ENCODE assay signal across 9 cellular contexts in genomic region chr11:8262552-8263108, GRCh38. TPM values are rescaled to one million over a fixed set of nuclear protein-coding genes. Genes with fewer than 3 reads are reported as not detected.
DNase-seq lines count a peak whose midpoint lies in the region; ATAC-seq and TF ChIP-seq lines count a peak whose summit lies in the region.
"Had no signal": no experiment of that assay in that cellular context is flagged by ENCODE, and none has a peak within 500 bp of the region (broad histone marks: within the 10 kb centered on the region; RNA-seq: fewer than 3 reads in every experiment).

No MANE protein-coding gene starts in this region.

- H3K36me3 ChIP-seq in psoas muscle (ENCODE audit: insufficient read depth in 1 of 2, low read depth in 1 of 2), result no peaks in the 10 kb centered on the region

- POLR2A ChIA-PET in activated naive CD8-positive, alpha-beta T cell treated with anti-CD3 and anti-CD28 coated beads, Interleukin-2, amount 10 ng/mL, durations not matched to agents 7 days and 5 days (lab: Charles Lee), result interaction anchor here (0.6 kb wide), 1 partner anchor 27 kb away, joined by 4 read pairs; no protein-coding TSS in a partner anchor

- H3K27me3 ChIP-seq in psoas muscle (ENCODE audit: insufficient read depth in 3 of 3, low read length in 2 of 3), result peaks cover 0 to 27% (median 6%) of the 10 kb centered on the region in 3 donors

- H3K4me3 Mint-ChIP-seq in activated naive CD8-positive, alpha-beta T cell treated with anti-CD3 and anti-CD28 coated beads, Interleukin-2, amount 10 ng/mL, durations not matched to agents 7 days and 5 days, result peak overlapping the region; percentile 40

- no peaks in the 10 kb centered on the region for H3K36me3 Mint-ChIP-seq in activated naive CD8-positive, alpha-beta T cell treated with anti-CD3 and anti-CD28 coated beads, Interleukin-2, amount 10 ng/mL, durations not matched to agents 7 days and 5 days

- intact Hi-C loops in left ventricle myocardium superior (cut with micrococcal nuclease), result no loop called here
- intact Hi-C loops in psoas muscle (cut with DNase I), result loop anchor here (1.0 to 2.0 kb wide), 2 partner anchors 34 to 38 kb away; no protein-coding TSS in a partner anchor

- no peaks in the 10 kb centered on the region for H3K9me3 Mint-ChIP-seq in activated naive CD8-positive, alpha-beta T cell treated with anti-CD3 and anti-CD28 coated beads, Interleukin-2, amount 10 ng/mL, durations not matched to agents 7 days and 5 days

- peak; percentile 2 for TF ChIP-seq CTCF in psoas muscle (IDR thresholded peaks at IDR 0.05)

- H3K4me1 ChIP-seq in psoas muscle, result peaks cover 17% of the 10 kb centered on the region
- H3K4me1 ChIP-seq: Caco-2 had no signal

- ATAC-seq in activated naive CD8-positive, alpha-beta T cell treated with anti-CD3 and anti-CD28 coated beads, Interleukin-2, amount 10 ng/mL, durations not matched to agents 7 days and 5 days (ENCODE audit: low read depth), result peak; percentile 38
- ATAC-seq in left ventricle myocardium superior, result peak; percentile 46
- ATAC-seq in psoas muscle, result peak; percentile 47 to 70 (median 60)
- no peak for ATAC-seq in GM21423 (IDR thresholded peaks at IDR 0.05; ENCODE audit: unreplicated experiment)
- no peak for ATAC-seq in GM21447 (IDR thresholded peaks at IDR 0.05; ENCODE audit: unreplicated experiment)

- DNase-seq in NCI-H524 (lab: John Stamatoyannopoulos, UW) (peak; percentile 29 to 34), NCI-H524 treated with DMSO at 0.1 percent for 48 hours (lab: John Stamatoyannopoulos, UW) (no peak), NCI-H1105 (lab: John Stamatoyannopoulos, UW) (peak; percentile 62), left ventricle myocardium superior (peak; percentile 72), psoas muscle (peak; percentile 66 to 76)
- peak; percentile 53 for DNase-seq in activated naive CD8-positive, alpha-beta T cell treated with anti-CD3 and anti-CD28 coated beads, Interleukin-2, amount 10 ng/mL, durations not matched to agents 7 days and 5 days

- peaks cover 78% of the 10 kb centered on the region for H3K27me3 Mint-ChIP-seq in activated naive CD8-positive, alpha-beta T cell treated with anti-CD3 and anti-CD28 coated beads, Interleukin-2, amount 10 ng/mL, durations not matched to agents 7 days and 5 days

- no peaks in the 10 kb centered on the region for H3K9me3 ChIP-seq in psoas muscle
- H3K9me3 ChIP-seq: Caco-2 had no signal

- H3K4me3 ChIP-seq in psoas muscle, result peak overlapping the region; percentile 74

- no peak overlapping the region for H3K27ac Mint-ChIP-seq in activated naive CD8-positive, alpha-beta T cell treated with anti-CD3 and anti-CD28 coated beads, Interleukin-2, amount 10 ng/mL, durations not matched to agents 7 days and 5 days

- H3K4me1 Mint-ChIP-seq in activated naive CD8-positive, alpha-beta T cell treated with anti-CD3 and anti-CD28 coated beads, Interleukin-2, amount 10 ng/mL, durations not matched to agents 7 days and 5 days, result peaks cover 6% of the 10 kb centered on the region

- peak overlapping the region; percentile 73 for H3K27ac ChIP-seq in psoas muscle

- WGBS in psoas muscle, 3 donors, result 1 to 2% (median 1%) methylated on average over 51 to 66 of the region's 66 CpGs

RNA-seq across cellular contexts. Expression of gene LMO1, which starts 1.0 kb away (rescaled TPM):
- total RNA-seq in activated naive CD8-positive, alpha-beta T cell treated with anti-CD3 and anti-CD28 coated beads, Interleukin-2, amount 10 ng/mL, durations not matched to agents 7 days and 5 days, result not detected
- total RNA-seq in left ventricle myocardium superior (2.6 TPM), psoas muscle (1 to 10 TPM; 3.2 to 9.3 (median 4.4) TPM)
- polyA plus RNA-seq in psoas muscle, result 1 to 10 TPM in 2 of 3 donors, under 1 TPM in 1; 0.74 to 3.0 (median 2.0) TPM
- total RNA-seq: Caco-2 had no signal

Comparison
In these comparisons a context has a peak if more than half of its experiments do, and no peak if none do; other contexts are left out.
1. ATAC-seq: peak in activated naive CD8-positive, alpha-beta T cell treated with anti-CD3 and anti-CD28 coated beads, Interleukin-2, amount 10 ng/mL, durations not matched to agents 7 days and 5 days (single experiment), left ventricle myocardium superior (single experiment) and psoas muscle (4 of 4); none in GM21423 (single experiment) and GM21447 (single experiment).